1 cellular context compared by ENCODE assay signal in genomic region chr1:170239445-170239844, GRCh38.
TF ChIP-seq lines count a peak whose summit lies in the region.

No MANE protein-coding gene starts in this region.

TF ChIP-seq in WTC11, 78 proteins besides CTCF, POLR2A, EP300 and RAD21 (continued from another document):
- TF ChIP-seq MLX (CRISPR knock-in tag; IDR thresholded peaks at IDR 0.05) (no peak), PRDM15 (CRISPR knock-in tag; IDR thresholded peaks at IDR 0.05) (no peak), ZBTB21 (CRISPR knock-in tag; IDR thresholded peaks at IDR 0.05; ENCODE audit: borderline replicate concordance) (no peak)
